ENCODE assay signal across 16 cellular contexts in the genomic region with DNA sequence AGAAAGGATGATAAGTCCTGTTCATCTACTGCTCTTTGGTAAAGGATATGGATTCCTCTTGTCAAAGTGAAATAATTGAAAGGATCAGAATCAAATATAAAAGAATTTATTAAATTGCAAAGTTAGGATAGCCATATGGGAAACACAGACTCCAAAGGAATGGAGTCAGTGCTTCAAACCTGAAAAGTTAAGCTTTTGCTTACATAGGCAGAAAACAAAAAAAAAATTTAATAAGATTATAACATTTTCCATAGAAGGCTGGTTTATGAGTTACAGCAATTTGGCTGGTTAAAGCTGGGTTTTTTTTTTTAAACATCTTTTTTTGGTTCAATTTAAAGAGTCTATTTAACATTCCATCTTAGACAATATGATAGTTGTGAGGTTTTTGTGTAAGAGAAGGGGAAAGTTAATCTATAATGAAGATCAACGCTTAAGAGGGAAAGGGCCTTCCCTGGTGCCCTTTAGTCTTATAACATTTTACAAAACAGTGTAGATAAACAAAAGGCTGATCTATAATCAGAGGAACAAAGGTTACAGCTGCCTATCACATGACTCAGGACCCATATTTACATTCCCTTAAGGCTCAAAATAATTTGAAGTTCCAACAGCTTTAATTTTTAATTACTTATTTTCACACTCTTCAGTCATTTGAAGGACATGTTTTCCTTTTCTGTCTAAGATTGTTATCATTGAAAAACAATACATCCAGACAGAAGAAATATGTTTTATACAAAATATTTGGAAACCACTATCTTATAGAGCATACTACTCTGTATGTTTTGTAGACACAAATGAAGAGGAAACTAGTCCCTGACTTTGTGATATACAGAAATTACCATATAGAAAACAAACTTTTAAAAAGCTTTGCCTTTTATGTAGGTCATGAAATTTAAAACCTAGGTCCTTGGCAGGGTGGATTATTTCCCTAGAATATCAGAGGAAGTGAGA.
"Had no signal": no experiment of that assay in that cellular context is flagged by ENCODE, and none has a peak within 500 bp of the region (broad histone marks: within the 10 kb centered on the region; RNA-seq: fewer than 3 reads in every experiment).

No MANE protein-coding gene starts in this region.

- H3K4me1 ChIP-seq: colonic mucosa, heart left ventricle, left ventricle myocardium inferior, upper lobe of right lung had no signal

- DNase-seq: activated CD4-positive, alpha-beta T cell treated with anti-CD3 and anti-CD28 coated beads, Interleukin-2, amount 50 U/mL, for 4 hours; activated T-cell treated with anti-CD3 and anti-CD28 coated beads, Interleukin-2, amount 50 U/mL, for 1 hour; caudate nucleus; colonic mucosa; heart left ventricle; left ventricle myocardium inferior; mesendoderm; posterior cingulate gyrus; stimulated activated CD4-positive, alpha-beta T cell treated with anti-CD3 and anti-CD28 coated beads, Interleukin-12 subunit alpha, Interleukin-12 subunit beta, amount 100 ng/mL, for 4 hours; upper lobe of right lung had no signal

- H3K9me3 ChIP-seq: colonic mucosa, heart left ventricle, left ventricle myocardium inferior, upper lobe of right lung had no signal

- H3K4me3 Mint-ChIP-seq: activated naive CD4-positive, alpha-beta T cell treated with anti-CD3 and anti-CD28 coated beads, Interleukin-2, amount 50 U/mL, for 24 hours; neural crest cell; stimulated activated naive CD8-positive, alpha-beta T cell treated with anti-CD3 and anti-CD28 coated beads, Interleukin-15, Interleukin-2, amounts not matched to agents 100 ng/mL and 50 ng/mL, for 24 hours; T-helper 2 cell treated with Interferon-gamma antibody and Interleukin-4, amounts not matched to agents 5 μg/mL and 100 μg/mL, for 36 hours had no signal

- H3K27me3 ChIP-seq: colonic mucosa, heart left ventricle, upper lobe of right lung had no signal

- FAIRE-seq: frontal cortex, islet of Langerhans had no signal

- H3K36me3 Mint-ChIP-seq: activated naive CD4-positive, alpha-beta T cell treated with anti-CD3 and anti-CD28 coated beads, Interleukin-2, amount 50 U/mL, for 24 hours had no signal

- H3K27me3 Mint-ChIP-seq: activated naive CD4-positive, alpha-beta T cell treated with anti-CD3 and anti-CD28 coated beads, Interleukin-2, amount 50 U/mL, for 24 hours; stimulated activated naive CD8-positive, alpha-beta T cell treated with anti-CD3 and anti-CD28 coated beads, Interleukin-15, Interleukin-2, amounts not matched to agents 100 ng/mL and 50 ng/mL, for 24 hours had no signal

- H3K4me3 ChIP-seq: colonic mucosa, heart left ventricle, left ventricle myocardium inferior, upper lobe of right lung had no signal

- H3K36me3 ChIP-seq: colonic mucosa, heart left ventricle, left ventricle myocardium inferior, upper lobe of right lung had no signal

- ATAC-seq: heart left ventricle had no signal

- H3K4me1 Mint-ChIP-seq: activated naive CD4-positive, alpha-beta T cell treated with anti-CD3 and anti-CD28 coated beads, Interleukin-2, amount 50 U/mL, for 24 hours; neural crest cell had no signal

- H3K27ac ChIP-seq: colonic mucosa, left ventricle myocardium inferior, upper lobe of right lung had no signal

- H3K9me3 Mint-ChIP-seq: stimulated activated naive CD8-positive, alpha-beta T cell treated with anti-CD3 and anti-CD28 coated beads, Interleukin-15, Interleukin-2, amounts not matched to agents 100 ng/mL and 50 ng/mL, for 24 hours had no signal

- H3K27ac Mint-ChIP-seq: activated naive CD4-positive, alpha-beta T cell treated with anti-CD3 and anti-CD28 coated beads, Interleukin-2, amount 50 U/mL, for 24 hours; stimulated activated naive CD8-positive, alpha-beta T cell treated with anti-CD3 and anti-CD28 coated beads, Interleukin-15, Interleukin-2, amounts not matched to agents 100 ng/mL and 50 ng/mL, for 24 hours; T-helper 2 cell treated with Interferon-gamma antibody and Interleukin-4, amounts not matched to agents 5 μg/mL and 100 μg/mL, for 36 hours had no signal
